ENCODE assay signal across 10 cellular contexts in genomic region chr1:115671176-115672062, GRCh38. TPM values are rescaled to one million over a fixed set of nuclear protein-coding genes. Genes with fewer than 3 reads are reported as not detected.
DNase-seq lines count a peak whose midpoint lies in the region; ATAC-seq and TF ChIP-seq lines count a peak whose summit lies in the region.
"Had no signal": no experiment of that assay in that cellular context is flagged by ENCODE, and none has a peak within 500 bp of the region (broad histone marks: within the 10 kb centered on the region; RNA-seq: fewer than 3 reads in every experiment).

No MANE protein-coding gene starts in this region.

- peaks cover 9 to 16% of the 10 kb centered on the region in 2 experiments; a peak in 3 of 4 replicates for H3K4me1 ChIP-seq in SK-N-SH (ENCODE audit: control insufficient read depth in 1 of 2, insufficient read depth in 2 of 2, low read depth in 1 of 2, low read length in 1 of 2)
- H3K4me1 ChIP-seq: right lobe of liver had no signal

- H3K9me3 Mint-ChIP-seq in immature natural killer cell (no peaks in the 10 kb centered on the region), type B pancreatic cell (no peaks in the 10 kb centered on the region)

- H3K9me3 ChIP-seq in SK-N-SH: 0 out of 2 replicates have a peak, but pooled peaks cover 8% of the 10 kb centered on the region
- H3K9me3 ChIP-seq: right lobe of liver had no signal

- no peak overlapping the region for H3K9ac ChIP-seq in SK-N-SH

- no peaks in the 10 kb centered on the region for H3K27me3 ChIP-seq in SK-N-SH (ENCODE audit: insufficient read depth)
- H3K27me3 ChIP-seq: right lobe of liver had no signal

- H3K27me3 Mint-ChIP-seq in immature natural killer cell (ENCODE audit: low read depth in 3 of 3) (no peaks in the 10 kb centered on the region), type B pancreatic cell (no peaks in the 10 kb centered on the region)

- no peak overlapping the region for H2AFZ ChIP-seq in SK-N-SH (ENCODE audit: low read depth)

- H3K27ac Mint-ChIP-seq in immature natural killer cell (peak overlapping the region; percentile 20 to 79 (median 49)), type B pancreatic cell (peak overlapping the region; percentile 31)
- H3K27ac Mint-ChIP-seq: activated T-helper 1 cell treated with anti-CD3 and anti-CD28 coated beads, Interleukin-12 subunit alpha, Interleukin-12 subunit beta, Interleukin-2, Interleukin-4 antibody, amounts not matched to agents 30 ng/mL and 10 ng/mL and 1 ng/mL, durations not matched to agents 14 hours and 24 hours and 36 hours had no signal

- H3K4me2 ChIP-seq in SK-N-SH: peak overlapping the region; percentile 39; the same call in 1 of the 2 replicates

- TF ChIP-seq RAD21 in SK-N-SH (IDR thresholded peaks at IDR 0.05; ENCODE audit: low read length): no peak

- H3K4me1 Mint-ChIP-seq in immature natural killer cell (peaks cover 41 to 63% of the 10 kb centered on the region in 2 donors), type B pancreatic cell (ENCODE audit: unreplicated experiment) (peaks cover 13% of the 10 kb centered on the region)

- peaks cover 2 to 18% of the 10 kb centered on the region in 2 experiments for H3K36me3 ChIP-seq in SK-N-SH (replicated peaks in 1 of 2; ENCODE audit: control insufficient read depth in 1 of 2, insufficient read depth in 2 of 2, low read length in 1 of 2)

- no peak for TF ChIP-seq EP300 in SK-N-SH (IDR thresholded peaks at IDR 0.05; ENCODE audit: borderline replicate concordance in 1 of 2, low read depth in 1 of 2, low read length in 1 of 2)

- DNase-seq in NCI-H2107 treated with DMSO at 0.1 percent for 48 hours (lab: John Stamatoyannopoulos, UW; ENCODE audit: unreplicated experiment): peak; percentile 73
- no peak for DNase-seq in NCI-H2107 (lab: John Stamatoyannopoulos, UW)
- no peak for DNase-seq in SK-N-SH
- DNase-seq in immature natural killer cell: peak in 2 of 3 donors; percentile 1 to 17
- no peak for DNase-seq in type B pancreatic cell (ENCODE audit: extremely low spot score, unreplicated experiment)
- DNase-seq in activated CD4-positive, alpha-beta T cell treated with anti-CD3 and anti-CD28 coated beads for 1 hour: no peak
- DNase-seq in amniotic stem cell (lab: John Stamatoyannopoulos, UW): no peak
- DNase-seq: right lobe of liver had no signal

- POLR2A ChIA-PET in SK-N-SH (lab: Yijun Ruan, JAX): no interaction called here

- TF ChIP-seq CTCF in SK-N-SH (IDR thresholded peaks at IDR 0.05): no peak
- TF ChIP-seq CTCF in type B pancreatic cell (conservative IDR thresholded peaks at IDR 0.05): no peak

- H4K20me1 ChIP-seq in SK-N-SH (ENCODE audit: insufficient read depth): no peaks in the 10 kb centered on the region

- H3K36me3 Mint-ChIP-seq in immature natural killer cell (peaks cover 3 to 14% (median 4%) of the 10 kb centered on the region in 3 donors), type B pancreatic cell (peaks cover 31% of the 10 kb centered on the region)

- peak overlapping the region; percentile 53 to 73 (median 61) for H3K4me3 Mint-ChIP-seq in immature natural killer cell
- H3K4me3 Mint-ChIP-seq in type B pancreatic cell: no peak overlapping the region
- H3K4me3 Mint-ChIP-seq: activated T-helper 1 cell treated with anti-CD3 and anti-CD28 coated beads, Interleukin-12 subunit alpha, Interleukin-12 subunit beta, Interleukin-2, Interleukin-4 antibody, amounts not matched to agents 30 ng/mL and 10 ng/mL and 1 ng/mL, durations not matched to agents 14 hours and 24 hours and 36 hours had no signal

- H3K27ac ChIP-seq in SK-N-SH (ENCODE audit: low read depth in 2 of 2, low read length in 1 of 2): peak overlapping the region in 1 of 2 experiments; percentile 14; a peak in 1 of 4 replicates
- H3K27ac ChIP-seq: right lobe of liver had no signal

- H3F3A ChIP-seq in SK-N-SH (replicated peaks; ENCODE audit: insufficient read depth): peaks cover 24% of the 10 kb centered on the region

- 57% methylated on average over 7 of the region's 20 CpGs for WGBS in SK-N-SH (ENCODE audit: low lambda C conversion rate)

- no peak overlapping the region for H3K4me3 ChIP-seq in SK-N-SH (ENCODE audit: low read depth in 2 of 2, low read length in 1 of 2)
- H3K4me3 ChIP-seq: right lobe of liver had no signal

- CTCF ChIA-PET in SK-N-SH (lab: Yijun Ruan, JAX): interaction anchor here (0.5 to 1.1 kb wide), 2 partner anchors 11 to 64 kb away, joined by 3 to 5 read pairs; no protein-coding TSS in a partner anchor

- ATAC-seq in HG02588 (IDR thresholded peaks at IDR 0.05; ENCODE audit: unreplicated experiment): no peak

- H3K79me2 ChIP-seq in SK-N-SH (ENCODE audit: insufficient read depth): peaks cover 56% of the 10 kb centered on the region; the same call in 1 of the 2 replicates

- no peaks in the 10 kb centered on the region for H3K9me2 ChIP-seq in SK-N-SH

TF ChIP-seq in SK-N-SH, 30 proteins besides CTCF, POLR2A, EP300 and RAD21 (continues in another document):
- TF ChIP-seq REST (IDR thresholded peaks at IDR 0.05; ENCODE audit: low read depth, low read length): no peak
- no peak for TF ChIP-seq RXRA (IDR thresholded peaks at IDR 0.05; ENCODE audit: borderline replicate concordance, low read depth)
- no peak for TF ChIP-seq TEAD4 (IDR thresholded peaks at IDR 0.05; ENCODE audit: borderline replicate concordance, insufficient read depth)
- no peak for TF ChIP-seq IRF3 (IDR thresholded peaks at IDR 0.05; ENCODE audit: low read depth, low read length)
- peak; percentile 54 for TF ChIP-seq JUND (IDR thresholded peaks at IDR 0.05)
- TF ChIP-seq GATA2 (CRISPR knock-in tag; IDR thresholded peaks at IDR 0.05): no peak
- TF ChIP-seq MXI1 (IDR thresholded peaks at IDR 0.05; ENCODE audit: low read depth, low read length): no peak
- TF ChIP-seq NFIC (IDR thresholded peaks at IDR 0.05; ENCODE audit: borderline replicate concordance): no peak
- TF ChIP-seq FOXJ3 (CRISPR knock-in tag; IDR thresholded peaks at IDR 0.05): no peak
- peak; percentile 35; the same call in 1 of the 2 replicates for TF ChIP-seq YY1 (IDR thresholded peaks at IDR 0.05; ENCODE audit: low read depth)
- TF ChIP-seq FOSL2 (IDR thresholded peaks at IDR 0.05; ENCODE audit: borderline replicate concordance, low read depth): peak; percentile 79
- peak; percentile 58; the same call in 1 of the 2 replicates for TF ChIP-seq PBX3 (IDR thresholded peaks at IDR 0.05)
- no peak for TF ChIP-seq USF1 (IDR thresholded peaks at IDR 0.05; ENCODE audit: borderline replicate concordance, low read depth)
- no peak for TF ChIP-seq RFX5 (IDR thresholded peaks at IDR 0.05; ENCODE audit: low read length)

RNA-seq across cellular contexts. Expression of gene VANGL1, which starts 29.6 kb away (rescaled TPM):
- polyA plus RNA-seq in SK-N-SH (2012; rRNA removed) (5.4 TPM in 2 replicates), immature natural killer cell (10 to 100 TPM; 12.5 to 19.3 (median 14.9) TPM)
- 5.6 and 6.6 TPM in 2 replicates for polyA plus RNA-seq in SK-N-SH (2012; cell fraction: cytosol; rRNA removed)
- 2.3 and 4.9 TPM in 2 replicates for polyA plus RNA-seq in SK-N-SH (2012; cell fraction: nucleus; rRNA removed)
- 15.3 and 25.6 TPM in 2 replicates for total RNA-seq in type B pancreatic cell (ENCODE audit: low replicate concordance)

Comparison
In these comparisons a context has a peak if more than half of its experiments do, and no peak if none do; other contexts are left out.
1. DNase-seq: peak in NCI-H2107 treated with DMSO at 0.1 percent for 48 hours (single experiment) and immature natural killer cell (2 of 3); none in NCI-H2107 (single experiment), SK-N-SH (single experiment), type B pancreatic cell (single experiment), activated CD4-positive, alpha-beta T cell treated with anti-CD3 and anti-CD28 coated beads for 1 hour (single experiment) and amniotic stem cell (single experiment).